ENCODE assay signal across 26 cellular contexts in the genomic region with DNA sequence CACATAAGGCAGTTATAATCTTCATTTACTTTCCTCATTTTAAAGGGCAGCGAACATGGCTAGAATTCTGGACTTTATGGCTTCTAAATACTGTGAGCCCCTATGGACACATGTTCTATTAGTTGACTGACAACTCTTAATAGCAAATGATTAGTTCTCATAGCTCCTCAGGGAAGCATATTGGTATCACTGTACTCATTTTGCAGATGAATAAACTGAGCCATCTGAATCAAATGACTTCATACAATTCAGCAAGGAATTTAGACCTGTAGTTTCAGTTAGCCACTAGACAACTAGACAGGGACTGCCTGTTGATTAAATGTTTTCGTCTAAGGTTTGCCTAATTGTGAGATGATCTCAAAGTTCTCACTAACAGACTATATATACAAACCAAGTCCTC. TPM values are rescaled to one million over a fixed set of nuclear protein-coding genes. Genes with fewer than 3 reads are reported as not detected.
"Had no signal": no experiment of that assay in that cellular context is flagged by ENCODE, and none has a peak within 500 bp of the region (broad histone marks: within the 10 kb centered on the region; RNA-seq: fewer than 3 reads in every experiment).

No MANE protein-coding gene starts in this region.

- H3K27me3 ChIP-seq: adrenal gland, cardiac muscle cell, esophagus muscularis mucosa, foreskin keratinocyte, heart right ventricle, left lung, testis, uterus had no signal

- H3K9me3 ChIP-seq: adrenal gland, esophagus muscularis mucosa, heart right ventricle, left lung, testis, uterus had no signal

- ATAC-seq: foreskin keratinocyte; heart right ventricle; naive thymus-derived CD4-positive, alpha-beta T cell; right cardiac atrium had no signal

- H2AFZ ChIP-seq: parathyroid adenoma had no signal

- H3K27ac ChIP-seq: adrenal gland, cardiac muscle cell, esophagus muscularis mucosa, foreskin keratinocyte, parathyroid adenoma, testis, uterus had no signal

- H3K36me3 ChIP-seq: adrenal gland, uterus had no signal

- H3K9ac ChIP-seq: parathyroid adenoma had no signal

- DNase-seq: activated CD4-positive, alpha-beta T cell treated with anti-CD3 and anti-CD28 coated beads for 4 hours; activated CD4-positive, alpha-beta T cell treated with anti-CD3 and anti-CD28 coated beads, Interleukin-2, amount 50 U/mL, for 4 hours; activated CD4-positive, CD25-positive, alpha-beta regulatory T cell; activated effector memory CD4-positive, alpha-beta T cell treated with anti-CD3 and anti-CD28 coated beads, Interleukin-2, amount 50 U/mL, for 16 hours; activated naive CD4-positive, alpha-beta T cell treated with anti-CD3 and anti-CD28 coated beads for 36 hours; activated naive CD8-positive, alpha-beta T cell treated with anti-CD3 and anti-CD28 coated beads for 36 hours; adrenal gland; aorta; foreskin keratinocyte; heart right ventricle; left lung; mammary epithelial cell; naive thymus-derived CD4-positive, alpha-beta T cell; nucleus accumbens; right cardiac atrium; stimulated activated CD4-positive, alpha-beta T cell treated with anti-CD3 and anti-CD28 coated beads, Interleukin-2, amount 100 ng/mL, for 48 hours; stimulated activated naive CD4-positive, alpha-beta T cell treated with Interleukin-2 at 50 U/mL for 16 hours; T-helper 2 cell; testis; trophoblast cell; uterus had no signal

- H3K4me3 ChIP-seq: adrenal gland, cardiac muscle cell, esophagus muscularis mucosa, heart right ventricle, left lung, testis, uterus had no signal

- H3K4me1 ChIP-seq: uterus had no signal

RNA-seq across cellular contexts. Expression of a gene that starts 21.0 kb away (rescaled TPM):
- total RNA-seq: activated naive CD4-positive, alpha-beta T cell treated with anti-CD3 and anti-CD28 coated beads for 36 hours; activated naive CD8-positive, alpha-beta T cell treated with anti-CD3 and anti-CD28 coated beads for 36 hours; cardiac muscle cell; foreskin keratinocyte; glomerular endothelial cell; left lung; mammary epithelial cell; naive thymus-derived CD4-positive, alpha-beta T cell had no signal
- polyA plus RNA-seq: aorta; foreskin keratinocyte; mammary epithelial cell; naive thymus-derived CD4-positive, alpha-beta T cell; neural cell had no signal
